Comparison of ENCODE assay signal across 2 cellular contexts in genomic region chr18:32815881-32816280, GRCh38.
TF ChIP-seq lines count a peak whose summit lies in the region.

No MANE protein-coding gene starts in this region.

TF ChIP-seq in GM23338, 12 proteins besides CTCF, POLR2A, EP300 and RAD21 (continued from another document):
- TF ChIP-seq ZNF462 (CRISPR knock-in tag; IDR thresholded peaks at IDR 0.05) (no peak), ZNF331 (CRISPR knock-in tag; IDR thresholded peaks at IDR 0.05; ENCODE audit: low read depth) (no peak), REST (IDR thresholded peaks at IDR 0.05; ENCODE audit: unreplicated experiment) (no peak), POLR2AphosphoS5 (IDR thresholded peaks at IDR 0.05; ENCODE audit: low read depth) (no peak), STAT1 (IDR thresholded peaks at IDR 0.05; ENCODE audit: unreplicated experiment) (no peak), CREB1 (CRISPR knock-in tag; IDR thresholded peaks at IDR 0.05; ENCODE audit: low read depth) (no peak)

TF ChIP-seq in SK-N-SH treated with all-trans-retinoic acid at 6 μM for 48 hours, 23 proteins besides CTCF, POLR2A, EP300 and RAD21 (continued from another document):
- TF ChIP-seq CREB5 (CRISPR knock-in tag; IDR thresholded peaks at IDR 0.05; ENCODE audit: low read depth) (no peak), TOX (CRISPR knock-in tag; IDR thresholded peaks at IDR 0.05; ENCODE audit: borderline replicate concordance) (no peak), SNAI2 (CRISPR knock-in tag; IDR thresholded peaks at IDR 0.05) (no peak), GLIS3 (CRISPR knock-in tag; IDR thresholded peaks at IDR 0.05) (no peak), ZNF70 (CRISPR knock-in tag; IDR thresholded peaks at IDR 0.05) (no peak), PPARA (CRISPR knock-in tag; IDR thresholded peaks at IDR 0.05; ENCODE audit: borderline replicate concordance) (no peak), ZFP30 (CRISPR knock-in tag; IDR thresholded peaks at IDR 0.05) (no peak), ESRRG (CRISPR knock-in tag; IDR thresholded peaks at IDR 0.05) (no peak), ARNTL (CRISPR knock-in tag; IDR thresholded peaks at IDR 0.05; ENCODE audit: borderline replicate concordance, low read depth) (no peak), CSRNP3 (CRISPR knock-in tag; IDR thresholded peaks at IDR 0.05) (no peak)
